Comparison of ENCODE assay signal across 6 cellular contexts in the genomic region with DNA sequence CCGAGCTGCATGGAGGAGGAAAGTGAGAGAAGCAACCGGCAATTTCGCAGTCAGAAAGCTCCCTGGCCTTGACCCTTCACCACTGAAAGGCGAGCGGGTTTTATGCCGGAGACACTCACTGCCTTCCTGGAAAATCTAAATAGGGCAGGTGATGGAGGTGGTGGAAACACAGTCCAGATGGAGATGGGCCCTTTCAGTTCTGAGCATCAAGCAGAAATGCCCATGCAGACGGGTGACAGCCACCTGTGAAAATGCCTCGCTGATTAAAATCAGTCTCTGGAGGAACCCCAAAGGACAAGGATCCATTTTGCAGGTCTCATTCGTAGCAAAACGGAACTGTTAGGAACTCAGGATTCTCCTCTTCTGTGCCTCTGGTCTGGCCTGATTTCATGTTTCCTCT.
"Had no signal": no experiment of that assay in that cellular context is flagged by ENCODE, and none has a peak within 500 bp of the region (broad histone marks: within the 10 kb centered on the region; RNA-seq: fewer than 3 reads in every experiment).

No MANE protein-coding gene starts in this region.

- H3K4me2 ChIP-seq: GM23338 had no signal

- ATAC-seq: GM23338, K562 had no signal

- DNase-seq: H9, HCEC 1CT, IMR-90, KG1 had no signal

- H2AFZ ChIP-seq: GM23338 had no signal

- H3K4me3 ChIP-seq: GM23338, K562 had no signal
